ENCODE assay signal across 14 cellular contexts in the genomic region with DNA sequence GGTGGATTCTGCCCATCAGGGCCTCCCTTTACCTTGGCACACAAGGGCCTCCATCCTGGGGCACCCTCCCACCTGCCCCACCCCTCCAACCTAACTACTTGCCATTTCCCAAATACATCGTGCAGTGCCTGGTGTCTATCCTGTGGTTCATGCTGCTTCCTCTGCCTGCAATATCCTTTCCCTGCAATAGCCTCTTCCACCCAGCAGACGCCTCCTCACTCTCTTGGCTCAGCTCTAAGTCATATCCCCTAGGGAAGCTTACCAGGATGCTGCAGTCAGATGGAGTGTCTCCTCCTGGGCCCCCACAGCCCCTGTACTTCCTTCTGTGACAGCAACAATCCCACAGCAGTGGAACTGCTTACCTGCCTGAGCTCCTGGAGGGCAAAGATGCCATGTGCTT. TPM values are rescaled to one million over a fixed set of nuclear protein-coding genes. Genes with fewer than 3 reads are reported as not detected.
A peak's percentile ranks its signal among the peaks of the same experiment; 100 is the strongest.
DNase-seq lines count a peak whose midpoint lies in the region; ATAC-seq, FAIRE-seq and TF ChIP-seq lines count a peak whose summit lies in the region.
"Had no signal": no experiment of that assay in that cellular context is flagged by ENCODE, and none has a peak within 500 bp of the region (broad histone marks: within the 10 kb centered on the region; RNA-seq: fewer than 3 reads in every experiment).

No MANE protein-coding gene starts in this region.

- ATAC-seq in HCT116 (peak; percentile 46; the same call in 1 of the 2 replicates), HepG2 (peak; percentile 35)
- ATAC-seq in activated T-helper 17 cell treated with anti-CD3 and anti-CD28 coated beads, Interleukin-2, amount 50 U/mL, for 72 hours (replicated peaks): no peak

- no peak overlapping the region for H2AFZ ChIP-seq in HCT116 (ENCODE audit: low read depth, low read length, poor library complexity, severe bottlenecking)
- no peak overlapping the region for H2AFZ ChIP-seq in HepG2 (ENCODE audit: low read length)

- no peaks in the 10 kb centered on the region for H3K9me2 ChIP-seq in HCT116 (ENCODE audit: insufficient read depth)

- intact Hi-C loops in A673 (cut with micrococcal nuclease; ENCODE audit: unreplicated experiment) (no loop called here), HCT116 (cut with micrococcal nuclease) (no loop called here), HepG2 (cut with micrococcal nuclease; ENCODE audit: unreplicated experiment) (no loop called here)

- no peak overlapping the region for H3K4me3 Mint-ChIP-seq in activated T-helper 17 cell treated with anti-CD3 and anti-CD28 coated beads, Interleukin-2, amount 50 U/mL, for 72 hours

- no peaks in the 10 kb centered on the region for H3K9me3 Mint-ChIP-seq in activated T-helper 17 cell treated with anti-CD3 and anti-CD28 coated beads, Interleukin-2, amount 50 U/mL, for 72 hours

- H3K27me3 ChIP-seq in A673 (replicated peaks; ENCODE audit: insufficient read depth, low read depth, low read length, poor library complexity) (peaks cover 18% of the 10 kb centered on the region), HCT116 (ENCODE audit: insufficient read depth, low read length) (peaks cover 30% of the 10 kb centered on the region), SJCRH30 (0 out of 2 replicates have a peak, but pooled peaks cover 6% of the 10 kb centered on the region), HepG2 (ENCODE audit: control insufficient read depth in 1 of 2, insufficient read depth in 2 of 2, low read length in 2 of 2) (peaks cover 0 to 32% of the 10 kb centered on the region in 2 experiments; a peak in 4 of 5 replicates)

- H3K27me3 Mint-ChIP-seq in activated T-helper 17 cell treated with anti-CD3 and anti-CD28 coated beads, Interleukin-2, amount 50 U/mL, for 72 hours: peaks cover 10% of the 10 kb centered on the region

- BruUV-seq in A673 (replicated peaks; lab: Mats Ljungman, UMichigan): no TSS peak
- no TSS peak for BruUV-seq in HCT116 (replicated peaks; lab: Mats Ljungman, UMichigan)
- no TSS peak for BruUV-seq in HepG2 (replicated peaks; lab: Mats Ljungman, UMichigan)

- no peak for TF ChIP-seq RAD21 in HCT116 (IDR thresholded peaks at IDR 0.05; ENCODE audit: low read depth)
- no peak for TF ChIP-seq RAD21 in HepG2 (CRISPR knock-in tag; IDR thresholded peaks at IDR 0.05)

- RAD21 ChIA-PET in HCT116 (lab: Charles Lee; ENCODE audit: low non-redundant PET in 1 of 2, low total read pairs in 2 of 2, uncharacterized antibody in 2 of 2, unreplicated experiment in 2 of 2): no interaction called here

- H4K20me1 ChIP-seq in HCT116 (ENCODE audit: insufficient read depth) (no peaks in the 10 kb centered on the region), HepG2 (ENCODE audit: insufficient read depth, low read length) (no peaks in the 10 kb centered on the region)

- no peak overlapping the region for H3K27ac Mint-ChIP-seq in activated T-helper 17 cell treated with anti-CD3 and anti-CD28 coated beads, Interleukin-2, amount 50 U/mL, for 72 hours

- no peaks in the 10 kb centered on the region for H3K4me1 Mint-ChIP-seq in activated T-helper 17 cell treated with anti-CD3 and anti-CD28 coated beads, Interleukin-2, amount 50 U/mL, for 72 hours

- H3K27ac ChIP-seq in A673 (ENCODE audit: low read depth, low read length, poor library complexity, severe bottlenecking): no peak overlapping the region
- no peak overlapping the region for H3K27ac ChIP-seq in HCT116 (ENCODE audit: low read depth, low read length)
- no peak overlapping the region for H3K27ac ChIP-seq in SJCRH30
- H3K27ac ChIP-seq in HepG2 (ENCODE audit: extremely low read length, insufficient read depth, low read length): no peak overlapping the region
- H3K27ac ChIP-seq: transverse colon had no signal

- H3K9ac ChIP-seq in HCT116 (ENCODE audit: low read length): no peak overlapping the region
- no peak overlapping the region for H3K9ac ChIP-seq in HepG2 (ENCODE audit: insufficient read depth, low read depth, low read length)

- 12% methylated on average over 2 of the region's 2 CpGs for WGBS in HepG2 (ENCODE audit: low lambda C conversion rate)

- no peak for FAIRE-seq in HepG2 (lab: Jason Lieb, UNC)
- FAIRE-seq: colon had no signal

- DNase-seq in A673 (ENCODE audit: low spot score): peak; percentile 42
- DNase-seq in HCT116 (ENCODE audit: low read depth, low spot score): no peak
- peak; percentile 26 to 55 for DNase-seq in SJCRH30
- no peak for DNase-seq in HepG2 (ENCODE audit: low spot score)
- no peak for DNase-seq in G401 (ENCODE audit: low spot score)
- no peak for DNase-seq in epidermal melanocyte (ENCODE audit: insufficient read length, low spot score)
- DNase-seq in SHP77 (lab: John Stamatoyannopoulos, UW): no peak
- DNase-seq: activated naive CD4-positive, alpha-beta T cell treated with Interleukin-2 at 50 U/mL for 16 hours; right cardiac atrium; transverse colon had no signal

- no peak overlapping the region for H3K4me3 ChIP-seq in A673 (ENCODE audit: low read depth, low read length, poor library complexity, severe bottlenecking)
- no peak overlapping the region for H3K4me3 ChIP-seq in HCT116 (replicated peaks in 1 of 2; ENCODE audit: low read depth in 1 of 2, low read length in 2 of 2)
- H3K4me3 ChIP-seq in SJCRH30: peak overlapping the region; percentile 35
- H3K4me3 ChIP-seq in HepG2 (replicated peaks in 1 of 3; ENCODE audit: insufficient read depth in 1 of 3, low read depth in 2 of 3, low read length in 3 of 3): no peak overlapping the region
- H3K4me3 ChIP-seq: transverse colon had no signal

- in situ Hi-C loops in HepG2 (cut with HindIII; ENCODE audit: extremely low pct_ligation_motif_present, low pct_unique_long_range_greater_than_20kb) (no loop called here), G401 (cut with HindIII; ENCODE audit: low sequenced_read_pairs) (no loop called here)

- H3K36me3 Mint-ChIP-seq in activated T-helper 17 cell treated with anti-CD3 and anti-CD28 coated beads, Interleukin-2, amount 50 U/mL, for 72 hours (ENCODE audit: low read depth): no peaks in the 10 kb centered on the region

- H3K36me3 ChIP-seq in A673 (ENCODE audit: insufficient read depth, low read length, poor library complexity, severe bottlenecking) (no peaks in the 10 kb centered on the region), HCT116 (ENCODE audit: control insufficient read depth in 1 of 2, insufficient read depth in 2 of 2, low read length in 2 of 2) (no peaks in the 10 kb centered on the region), SJCRH30 (no peaks in the 10 kb centered on the region), HepG2 (replicated peaks in 1 of 2; ENCODE audit: control insufficient read depth in 1 of 2, insufficient read depth in 2 of 2, low read length in 2 of 2) (no peaks in the 10 kb centered on the region)
- H3K36me3 ChIP-seq: transverse colon had no signal

- H3K4me1 ChIP-seq in A673 (ENCODE audit: insufficient read depth, low read length, poor library complexity, severe bottlenecking) (peaks cover 4% of the 10 kb centered on the region), HCT116 (ENCODE audit: control insufficient read depth in 1 of 2, insufficient read depth in 2 of 2, low read length in 2 of 2) (no peaks in the 10 kb centered on the region), SJCRH30 (peaks cover 3% of the 10 kb centered on the region), HepG2 (ENCODE audit: insufficient read depth, low read length) (no peaks in the 10 kb centered on the region)
- H3K4me1 ChIP-seq: transverse colon had no signal

- no peaks in the 10 kb centered on the region for H3K9me3 ChIP-seq in A673 (ENCODE audit: low read depth, low read length, poor library complexity, severe bottlenecking)
- no peaks in the 10 kb centered on the region for H3K9me3 ChIP-seq in HCT116 (ENCODE audit: control insufficient read depth in 1 of 2, insufficient read depth in 1 of 2, low read depth in 1 of 2, low read length in 2 of 2)
- H3K9me3 ChIP-seq in SJCRH30 (replicated peaks): no peaks in the 10 kb centered on the region
- H3K9me3 ChIP-seq in HepG2 (ENCODE audit: low read length): no peaks in the 10 kb centered on the region
- H3K9me3 ChIP-seq: transverse colon had no signal

- POLR2A ChIA-PET in A673 (lab: Charles Lee; ENCODE audit: low non-redundant PET) (no interaction called here), HCT116 (lab: Charles Lee) (interaction anchor here (0.6 kb wide), 1 partner anchor 854 kb away, joined by 3 read pairs; no protein-coding TSS in a partner anchor), HepG2 (lab: Yijun Ruan, JAX) (interaction anchor here (0.9 kb wide), 1 partner anchor 10 kb away, joined by 3 read pairs; no protein-coding TSS in a partner anchor)

- CTCF ChIA-PET in A673 (lab: Charles Lee): no interaction called here
- CTCF ChIA-PET in HCT116 (lab: Charles Lee): interaction anchor here (1.0 to 2.1 kb wide), 2 partner anchors 37 to 39 kb away, joined by 3 to 5 read pairs; no protein-coding TSS in a partner anchor
- CTCF ChIA-PET in HepG2 (lab: Yijun Ruan, JAX; ENCODE audit: low intra/inter-chr PET ratio, low total read pairs): no interaction called here

- TF ChIP-seq CTCF in A673 (conservative IDR thresholded peaks at IDR 0.05; ENCODE audit: low read depth, low read length) (no peak), HCT116 (IDR thresholded peaks at IDR 0.05 in 2 of 3, conservative IDR thresholded peaks at IDR 0.05 in 1 of 3; ENCODE audit: borderline replicate concordance in 1 of 3, insufficient read depth in 1 of 3, low read depth in 2 of 3, low read length in 2 of 3) (no peak), HepG2 (CRISPR knock-in tag; IDR thresholded peaks at IDR 0.05) (no peak)

- TF ChIP-seq EP300 in HepG2 (IDR thresholded peaks at IDR 0.05; ENCODE audit: low read depth in 2 of 2, low read length in 2 of 2): no peak
- no peak for TF ChIP-seq EP300 in HepG2 (CRISPR knock-in tag; IDR thresholded peaks at IDR 0.05; ENCODE audit: borderline replicate concordance)

- H3K4me2 ChIP-seq in HCT116 (ENCODE audit: low read length) (no peak overlapping the region), HepG2 (ENCODE audit: low read depth, low read length) (no peak overlapping the region)

- H3K79me2 ChIP-seq in HCT116 (ENCODE audit: insufficient read depth, low read length): no peaks in the 10 kb centered on the region
- no peaks in the 10 kb centered on the region for H3K79me2 ChIP-seq in HepG2 (ENCODE audit: insufficient read depth, low read length)

- TF ChIP-seq POLR2A in HCT116 (IDR thresholded peaks at IDR 0.05; ENCODE audit: borderline replicate concordance, extremely low read depth, insufficient read depth, insufficient read length) (no peak), HepG2 (IDR thresholded peaks at IDR 0.05; ENCODE audit: insufficient read depth in 1 of 2, low read depth in 2 of 2, low read length in 2 of 2) (no peak)

RNA-seq across cellular contexts. Expression of gene CCDC182, which starts 36.7 kb away (rescaled TPM):
- not detected in 2 replicates for total RNA-seq in A673 (2021)
- not detected for total RNA-seq in HCT116 (2021; ENCODE audit: unreplicated experiment)
- not detected in 2 replicates for polyA plus RNA-seq in HCT116 (2012)
- not detected in 2 replicates for total RNA-seq in SJCRH30 (2014; rRNA removed; shearing (Covaris generic))
- not detected in 2 replicates for total RNA-seq in HepG2 (2016; rRNA removed; fragmentation: Illumina TruSeq; extraction: Trizol)
- not detected in 2 replicates for total RNA-seq in HepG2 (2016; cell fraction: cytosol; rRNA removed; fragmentation: Illumina TruSeq; extraction: Trizol; ENCODE audit: low read depth)
- not detected in 2 replicates for total RNA-seq in HepG2 (2016; cell fraction: insoluble cytoplasmic fraction; rRNA removed; fragmentation: Illumina TruSeq; extraction: Trizol)
- not detected in 2 replicates for total RNA-seq in HepG2 (2016; cell fraction: membrane; rRNA removed; fragmentation: Illumina TruSeq; extraction: Trizol)
- not detected in 2 replicates for total RNA-seq in HepG2 (2016; cell fraction: nucleus; rRNA removed; fragmentation: Illumina TruSeq; extraction: Trizol)
- not detected in 2 replicates for polyA plus RNA-seq in HepG2 (2011; rRNA removed)
- not detected in 2 replicates for polyA plus RNA-seq in HepG2 (2011; cell fraction: cytosol; rRNA removed)
- polyA plus RNA-seq in HepG2 (2011; cell fraction: nucleus; rRNA removed): not detected in 2 replicates
- not detected in 2 replicates for polyA plus RNA-seq in HepG2 (2012)
- not detected in 2 replicates for polyA plus RNA-seq in HepG2 (2016; cell fraction: cytosol; fragmentation: Illumina TruSeq; extraction: Trizol; ENCODE audit: low read depth)
- polyA plus RNA-seq in HepG2 (2016; cell fraction: insoluble cytoplasmic fraction; fragmentation: Illumina TruSeq; extraction: Trizol; ENCODE audit: low read depth): not detected in 2 replicates
- not detected in 2 replicates for polyA plus RNA-seq in HepG2 (2016; cell fraction: membrane; fragmentation: Illumina TruSeq; extraction: Trizol; ENCODE audit: low read depth)
- polyA plus RNA-seq in HepG2 (2016; cell fraction: nucleus; fragmentation: Illumina TruSeq; extraction: Trizol; ENCODE audit: insufficient read depth, low read depth): not detected in 2 replicates
- not detected in 2 replicates for polyA minus RNA-seq in HepG2 (2011; rRNA and poly(A)+ RNA removed; ENCODE audit: low replicate concordance)
- not detected in 2 replicates for polyA minus RNA-seq in HepG2 (2011; cell fraction: cytosol; rRNA and poly(A)+ RNA removed)
- not detected in 2 replicates for polyA minus RNA-seq in HepG2 (2011; cell fraction: nucleus; rRNA and poly(A)+ RNA removed)
- total RNA-seq in G401 (2014; rRNA removed; shearing (Covaris generic)): not detected in 2 replicates
- total RNA-seq in activated T-helper 17 cell treated with anti-CD3 and anti-CD28 coated beads, Interleukin-2, amount 50 U/mL, for 72 hours: not detected
- total RNA-seq: fibroblast of villous mesenchyme, lung microvascular endothelial cell, right cardiac atrium, transverse colon had no signal
- polyA plus RNA-seq: right cardiac atrium had no signal

Comparison
In these comparisons a context has a peak if more than half of its experiments do, and no peak if none do; other contexts are left out.
1. DNase-seq: peak in A673 (single experiment) and SJCRH30 (2 of 2); none in HCT116 (single experiment), HepG2 (single experiment), G401 (single experiment), epidermal melanocyte (single experiment) and SHP77 (0 of 2).